In the genomic region with DNA sequence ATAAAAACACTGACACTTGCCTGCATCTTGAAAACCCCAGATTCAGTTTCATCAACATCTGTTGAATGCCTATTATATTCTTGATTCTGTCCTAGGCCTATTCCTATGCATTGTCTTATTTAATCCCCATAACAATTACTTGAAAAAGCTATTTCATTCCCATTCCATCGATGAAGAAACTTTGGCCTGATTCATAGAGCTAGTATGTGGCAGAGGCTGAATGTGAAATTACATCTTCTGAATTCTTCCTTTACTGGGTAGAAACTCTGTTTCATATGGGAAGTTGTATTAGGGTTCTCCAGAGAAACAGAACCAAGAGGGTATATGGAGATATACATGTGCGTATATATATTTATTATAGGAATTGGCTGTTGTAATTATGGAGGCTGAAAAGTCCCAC, we compare ENCODE assay signal across 14 cellular contexts.
"Had no signal": no experiment of that assay in that cellular context is flagged by ENCODE, and none has a peak within 500 bp of the region (broad histone marks: within the 10 kb centered on the region; RNA-seq: fewer than 3 reads in every experiment).

No MANE protein-coding gene starts in this region.

- H3K9me3 ChIP-seq: body of pancreas, lower lobe of right lung, right atrium auricular region, spleen had no signal

- H3K27me3 ChIP-seq: body of pancreas, right atrium auricular region, spleen had no signal

- H3K36me3 ChIP-seq: lower lobe of right lung, right atrium auricular region, spleen had no signal

- H3K4me1 ChIP-seq: lower lobe of right lung, spleen had no signal

- H3K27ac ChIP-seq: lower lobe of right lung, right atrium auricular region, spleen had no signal

- H3K4me3 ChIP-seq: body of pancreas, lower lobe of right lung, right atrium auricular region, spleen had no signal

- DNase-seq: activated CD4-positive, CD25-positive, alpha-beta regulatory T cell; activated naive CD4-positive, alpha-beta T cell treated with anti-CD3 and anti-CD28 coated beads, Interleukin-2, amount 50 U/mL, for 16 hours; amniotic stem cell; central memory CD4-positive, alpha-beta T cell; glutamatergic neuron; lower lobe of right lung; midbrain; spleen; stimulated activated CD4-positive, alpha-beta T cell treated with anti-CD3 and anti-CD28 coated beads, Interleukin-2, amount 100 ng/mL, for 24 hours; stimulated activated naive B cell treated with anti-CD40 and anti-IgM and Interleukin-4, amounts not matched to agents 10 μg/mL and 1 μg/mL and 100 μg/mL, for 72 hours; substantia nigra; T-helper 2 cell had no signal

- ATAC-seq: body of pancreas; lower lobe of right lung; stimulated activated naive B cell treated with anti-CD40 and anti-IgM and Interleukin-4, amounts not matched to agents 10 μg/mL and 1 μg/mL and 100 μg/mL, for 72 hours had no signal
